ENCODE assay signal across 8 cellular contexts in the genomic region with DNA sequence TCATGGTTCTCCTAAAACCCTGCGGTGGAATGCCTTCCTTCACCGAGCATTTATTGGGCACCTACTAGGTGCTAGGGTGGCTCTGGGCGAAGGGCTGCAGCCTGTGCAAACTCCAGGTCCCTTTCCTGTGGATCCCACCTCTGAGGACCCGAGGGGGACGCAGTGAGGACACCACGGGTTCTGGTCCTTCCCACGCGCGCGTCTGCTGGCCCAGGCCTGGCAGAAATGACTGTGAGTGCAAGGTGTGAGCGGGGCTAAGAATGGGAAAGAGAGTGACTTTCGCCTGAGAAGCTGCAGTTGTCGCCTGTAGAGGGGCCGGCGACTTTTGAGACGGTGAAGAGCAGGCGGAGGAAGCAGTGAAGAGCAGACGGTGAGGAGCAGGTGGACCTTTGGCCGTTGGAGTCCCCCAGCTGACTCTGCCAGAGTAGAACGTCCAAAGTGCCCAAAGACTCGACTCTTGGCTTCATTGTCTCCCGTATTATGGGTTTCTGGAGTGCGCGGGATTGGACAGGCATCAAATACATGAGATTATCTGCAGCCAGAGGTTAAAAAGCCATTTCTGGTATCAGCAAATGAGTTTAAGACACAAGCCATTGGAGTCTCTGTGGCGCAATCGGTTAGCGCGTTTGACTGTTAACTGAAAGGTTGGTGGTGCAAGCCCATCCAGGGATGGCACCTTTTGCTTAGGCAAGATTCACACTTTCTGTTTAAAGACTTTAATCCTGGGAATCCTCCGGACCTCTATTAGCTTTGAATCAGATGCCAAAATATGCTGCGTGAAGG.
DNase-seq lines count a peak whose midpoint lies in the region; ATAC-seq and TF ChIP-seq lines count a peak whose summit lies in the region.
"Not testable (repeated sequence)": the region's sequence is repeated elsewhere in the genome, so short reads cannot be mapped to it uniquely, and the experiment has no call there.

No MANE protein-coding gene starts in this region.

- not testable (repeated sequence) for H3K27ac ChIP-seq in CD4-positive, alpha-beta memory T cell (ENCODE audit: low read depth, low read length)
- peak overlapping the region; percentile 62 for H3K27ac ChIP-seq in HL-60 (replicated peaks)
- H3K27ac ChIP-seq in neutrophil = peak overlapping the region; percentile 35

- POLR2A ChIA-PET in CD4-positive, alpha-beta memory T cell (lab: Charles Lee; ENCODE audit: partially characterized antibody) = interaction anchor here (1.2 kb wide), 1 partner anchor 31 kb away, joined by 3 read pairs; no protein-coding TSS in a partner anchor
- POLR2A ChIA-PET in activated CD4-positive, alpha-beta T cell treated with anti-CD3 and anti-CD28 coated beads for 36 hours (lab: Charles Lee); naive thymus-derived CD8-positive, alpha-beta T cell (lab: Charles Lee): not testable (repeated sequence)

- not testable (repeated sequence) for H3K9me3 ChIP-seq in CD4-positive, alpha-beta memory T cell (ENCODE audit: control insufficient read depth in 1 of 2, low read length in 2 of 2); neutrophil

- intact Hi-C loops in CD4-positive, alpha-beta memory T cell (cut with micrococcal nuclease) = not testable (repeated sequence)
- intact Hi-C loops in activated CD4-positive, alpha-beta T cell treated with anti-CD3 and anti-CD28 coated beads for 36 hours (cut with DNase I, micrococcal nuclease) = loop anchor here (5.0 kb wide), 2 partner anchors 43 to 73 kb away; no protein-coding TSS in a partner anchor

- peaks cover 8 to 39% (median 24%) of the 10 kb centered on the region in 4 donors for H3K4me1 Mint-ChIP-seq in CD4-positive, alpha-beta memory T cell
- H3K4me1 Mint-ChIP-seq in activated CD4-positive, alpha-beta T cell treated with anti-CD3 and anti-CD28 coated beads for 36 hours = peaks cover 14% of the 10 kb centered on the region
- H3K4me1 Mint-ChIP-seq in activated T-cell treated with anti-CD3 and anti-CD28 coated beads, Interleukin-2, amount 50 U/mL, for 24 hours (ENCODE audit: low read depth) = peaks cover 31% of the 10 kb centered on the region
- peaks cover 29% of the 10 kb centered on the region for H3K4me1 Mint-ChIP-seq in activated naive CD8-positive, alpha-beta T cell treated with anti-CD3 and anti-CD28 coated beads, Interleukin-2, amount 50 U/mL, for 24 hours
- H3K4me1 Mint-ChIP-seq in naive thymus-derived CD8-positive, alpha-beta T cell = peaks cover 20 to 44% (median 36%) of the 10 kb centered on the region in 4 donors

- H3K4me1 ChIP-seq in CD4-positive, alpha-beta memory T cell (ENCODE audit: insufficient read depth, low read length) = not testable (repeated sequence)
- H3K4me1 ChIP-seq in neutrophil (ENCODE audit: control insufficient read depth in 1 of 2, insufficient read depth in 1 of 2, low read depth in 1 of 2, low read length in 1 of 2) = peaks cover 24 to 26% of the 10 kb centered on the region in 2 experiments

- not testable (repeated sequence) for DNase-seq in CD4-positive, alpha-beta memory T cell; activated CD4-positive, alpha-beta T cell treated with anti-CD3 and anti-CD28 coated beads for 36 hours; activated T-cell treated with anti-CD3 and anti-CD28 coated beads, Interleukin-2, amount 50 U/mL, for 24 hours; activated naive CD8-positive, alpha-beta T cell treated with anti-CD3 and anti-CD28 coated beads, Interleukin-2, amount 50 U/mL, for 24 hours; naive thymus-derived CD8-positive, alpha-beta T cell
- peak in 1 of 2 experiments; percentile 73 for DNase-seq in HL-60 (ENCODE audit: low read depth in 1 of 2, low spot score in 1 of 2)
- peak; percentile 63 for DNase-seq in NB4 (ENCODE audit: low read depth)

- CTCF ChIA-PET in CD4-positive, alpha-beta memory T cell (lab: Charles Lee; ENCODE audit: partially characterized antibody); activated CD4-positive, alpha-beta T cell treated with anti-CD3 and anti-CD28 coated beads for 36 hours (lab: Charles Lee): not testable (repeated sequence)

- ATAC-seq in activated CD4-positive, alpha-beta T cell treated with anti-CD3 and anti-CD28 coated beads for 36 hours; activated naive CD8-positive, alpha-beta T cell treated with anti-CD3 and anti-CD28 coated beads, Interleukin-2, amount 50 U/mL, for 24 hours; naive thymus-derived CD8-positive, alpha-beta T cell: not testable (repeated sequence)

- not testable (repeated sequence) for H3K4me3 Mint-ChIP-seq in CD4-positive, alpha-beta memory T cell; activated CD4-positive, alpha-beta T cell treated with anti-CD3 and anti-CD28 coated beads for 36 hours; activated T-cell treated with anti-CD3 and anti-CD28 coated beads, Interleukin-2, amount 50 U/mL, for 24 hours; activated naive CD8-positive, alpha-beta T cell treated with anti-CD3 and anti-CD28 coated beads, Interleukin-2, amount 50 U/mL, for 24 hours
- H3K4me3 Mint-ChIP-seq in naive thymus-derived CD8-positive, alpha-beta T cell = peak overlapping the region in 3 of 10 donors; percentile 17 to 71 (median 18)

- H3K9me3 Mint-ChIP-seq in CD4-positive, alpha-beta memory T cell; activated CD4-positive, alpha-beta T cell treated with anti-CD3 and anti-CD28 coated beads for 36 hours (ENCODE audit: low read depth); activated T-cell treated with anti-CD3 and anti-CD28 coated beads, Interleukin-2, amount 50 U/mL, for 24 hours; activated naive CD8-positive, alpha-beta T cell treated with anti-CD3 and anti-CD28 coated beads, Interleukin-2, amount 50 U/mL, for 24 hours; naive thymus-derived CD8-positive, alpha-beta T cell: not testable (repeated sequence)

- not testable (repeated sequence) for H3K27me3 ChIP-seq in CD4-positive, alpha-beta memory T cell (ENCODE audit: insufficient read depth, low read length); HL-60 (ENCODE audit: insufficient read depth, poor library complexity, severe bottlenecking); neutrophil

- TF ChIP-seq POLR2A in NB4 (IDR thresholded peaks at IDR 0.05; ENCODE audit: extremely low read depth, insufficient read length) = not testable (repeated sequence)

- H3K4me3 ChIP-seq in CD4-positive, alpha-beta memory T cell (ENCODE audit: low read length in 2 of 2); HL-60 (replicated peaks; ENCODE audit: insufficient read depth, low read length); NB4 (ENCODE audit: low read depth, low read length); neutrophil (ENCODE audit: low read depth in 1 of 2, low read length in 1 of 2): not testable (repeated sequence)

- H3K27me3 Mint-ChIP-seq in CD4-positive, alpha-beta memory T cell; activated CD4-positive, alpha-beta T cell treated with anti-CD3 and anti-CD28 coated beads for 36 hours; activated T-cell treated with anti-CD3 and anti-CD28 coated beads, Interleukin-2, amount 50 U/mL, for 24 hours; activated naive CD8-positive, alpha-beta T cell treated with anti-CD3 and anti-CD28 coated beads, Interleukin-2, amount 50 U/mL, for 24 hours; naive thymus-derived CD8-positive, alpha-beta T cell: not testable (repeated sequence)

- not testable (repeated sequence) for TF ChIP-seq CTCF in HL-60 (IDR thresholded peaks at IDR 0.05; ENCODE audit: insufficient read depth, low read length); NB4 (IDR thresholded peaks at IDR 0.05; ENCODE audit: low read depth, low read length); neutrophil (IDR thresholded peaks at IDR 0.05)

- H3K36me3 ChIP-seq in CD4-positive, alpha-beta memory T cell (ENCODE audit: insufficient read depth, low read length); neutrophil: not testable (repeated sequence)

- H3K27ac Mint-ChIP-seq in CD4-positive, alpha-beta memory T cell = peak overlapping the region in 4 of 7 donors; percentile 29 to 59 (median 45)
- H3K27ac Mint-ChIP-seq in activated CD4-positive, alpha-beta T cell treated with anti-CD3 and anti-CD28 coated beads for 36 hours = peak overlapping the region; percentile 19
- H3K27ac Mint-ChIP-seq in activated T-cell treated with anti-CD3 and anti-CD28 coated beads, Interleukin-2, amount 50 U/mL, for 24 hours = peak overlapping the region; percentile 17
- peak overlapping the region; percentile 56 for H3K27ac Mint-ChIP-seq in activated naive CD8-positive, alpha-beta T cell treated with anti-CD3 and anti-CD28 coated beads, Interleukin-2, amount 50 U/mL, for 24 hours
- peak overlapping the region; percentile 18 to 88 (median 58) for H3K27ac Mint-ChIP-seq in naive thymus-derived CD8-positive, alpha-beta T cell

- peaks cover 4 to 15% of the 10 kb centered on the region in 2 donors for H3K36me3 Mint-ChIP-seq in CD4-positive, alpha-beta memory T cell
- H3K36me3 Mint-ChIP-seq in activated CD4-positive, alpha-beta T cell treated with anti-CD3 and anti-CD28 coated beads for 36 hours (ENCODE audit: low read depth); activated T-cell treated with anti-CD3 and anti-CD28 coated beads, Interleukin-2, amount 50 U/mL, for 24 hours (ENCODE audit: low read depth); activated naive CD8-positive, alpha-beta T cell treated with anti-CD3 and anti-CD28 coated beads, Interleukin-2, amount 50 U/mL, for 24 hours (ENCODE audit: low read depth); naive thymus-derived CD8-positive, alpha-beta T cell: not testable (repeated sequence)
